11 cellular contexts compared by ENCODE assay signal in genomic region chr7:94698275-94698674, GRCh38. TPM values are rescaled to one million over a fixed set of nuclear protein-coding genes. Genes with fewer than 3 reads are reported as not detected.
DNase-seq lines count a peak whose midpoint lies in the region; ATAC-seq and TF ChIP-seq lines count a peak whose summit lies in the region.
"Had no signal": no experiment of that assay in that cellular context is flagged by ENCODE, and none has a peak within 500 bp of the region (broad histone marks: within the 10 kb centered on the region; RNA-seq: fewer than 3 reads in every experiment).

No MANE protein-coding gene starts in this region.

- H3K27ac ChIP-seq in mesodermal cell (ENCODE audit: low read depth, low read length, severe bottlenecking), result peak overlapping the region; percentile 79
- H3K27ac ChIP-seq: lower lobe of right lung had no signal

- CTCF ChIA-PET in BJ (lab: Yijun Ruan, JAX), result no interaction called here

- peaks cover 30% of the 10 kb centered on the region for H3K4me1 ChIP-seq in mesodermal cell (ENCODE audit: control insufficient read depth, insufficient read depth, low read length, poor library complexity, severe bottlenecking)

- no peaks in the 10 kb centered on the region for H3K9me3 ChIP-seq in mesodermal cell (ENCODE audit: control insufficient read depth, low read length)
- H3K9me3 ChIP-seq: lower lobe of right lung had no signal

- POLR2A ChIA-PET in BJ (lab: Charles Lee), result no interaction called here

- DNase-seq in BJ (ENCODE audit: low read depth) (peak; percentile 32), NCI-H69 (lab: John Stamatoyannopoulos, UW) (peak; percentile 27), dermis microvascular lymphatic vessel endothelial cell (ENCODE audit: low read depth in 2 of 2) (peak; percentile 61 to 91), HPDE6-E6E7 (ENCODE audit: extremely low spot score) (no peak)
- no peak for DNase-seq in activated CD8-positive, alpha-beta memory T cell treated with anti-CD3 and anti-CD28 coated beads, Interleukin-2, amount 50 U/mL, for 48 hours
- DNase-seq: activated CD8-positive, alpha-beta T cell treated with anti-CD3 and anti-CD28 coated beads for 36 hours; DMS153; lower lobe of right lung had no signal

- no peak overlapping the region for H3K4me3 ChIP-seq in BJ (ENCODE audit: low read depth, low read length)
- no peak overlapping the region for H3K4me3 ChIP-seq in mesodermal cell (ENCODE audit: extremely low read depth, insufficient read depth, low read length, poor library complexity, severe bottlenecking)
- H3K4me3 ChIP-seq: lower lobe of right lung had no signal

- no peak for ATAC-seq in HG03460 (IDR thresholded peaks at IDR 0.05; ENCODE audit: unreplicated experiment)
- no peak for ATAC-seq in GM18511 (IDR thresholded peaks at IDR 0.05; ENCODE audit: unreplicated experiment)
- ATAC-seq: activated CD8-positive, alpha-beta T cell treated with anti-CD3 and anti-CD28 coated beads for 36 hours had no signal

- WGBS in mesodermal cell (ENCODE audit: insufficient coverage in 2 of 2), 2 experiments, result no CpG with 5 or more reads among the region's 2 CpGs

- no peak for TF ChIP-seq CTCF in BJ (IDR thresholded peaks at IDR 0.05; ENCODE audit: insufficient read depth, low read depth, low read length)

- H3K27me3 ChIP-seq in BJ (ENCODE audit: control insufficient read depth, insufficient read depth, low read length), result no peaks in the 10 kb centered on the region

- H3K36me3 ChIP-seq in BJ (ENCODE audit: control insufficient read depth, insufficient read depth, low read length), result no peaks in the 10 kb centered on the region
- no peaks in the 10 kb centered on the region for H3K36me3 ChIP-seq in mesodermal cell (ENCODE audit: control insufficient read depth, insufficient read depth, low read length)
- H3K36me3 ChIP-seq: lower lobe of right lung had no signal

RNA-seq across cellular contexts. Expression of gene SGCE, which starts 42.3 kb away (rescaled TPM):
- polyA plus RNA-seq in BJ (2011; rRNA removed), result 64.0 and 110 TPM in 2 replicates
- polyA minus RNA-seq in BJ (2011; rRNA and poly(A)+ RNA removed), result 21.5 and 33.5 TPM in 2 replicates
- total RNA-seq in dermis microvascular lymphatic vessel endothelial cell, result 59.6 and 85.8 TPM in 2 replicates
- polyA plus RNA-seq in mesodermal cell (2013, experiment 1 of 2), result 43.8 TPM
- polyA plus RNA-seq in mesodermal cell (2013, experiment 2 of 2), result 44.5 TPM

Comparison
In these comparisons a context has a peak if more than half of its experiments do, and no peak if none do; other contexts are left out.
1. DNase-seq: peak in BJ (single experiment), NCI-H69 (single experiment) and dermis microvascular lymphatic vessel endothelial cell (2 of 2); none in HPDE6-E6E7 (single experiment) and activated CD8-positive, alpha-beta memory T cell treated with anti-CD3 and anti-CD28 coated beads, Interleukin-2, amount 50 U/mL, for 48 hours (single experiment).